ENCODE assay signal across 9 cellular contexts in the genomic region with DNA sequence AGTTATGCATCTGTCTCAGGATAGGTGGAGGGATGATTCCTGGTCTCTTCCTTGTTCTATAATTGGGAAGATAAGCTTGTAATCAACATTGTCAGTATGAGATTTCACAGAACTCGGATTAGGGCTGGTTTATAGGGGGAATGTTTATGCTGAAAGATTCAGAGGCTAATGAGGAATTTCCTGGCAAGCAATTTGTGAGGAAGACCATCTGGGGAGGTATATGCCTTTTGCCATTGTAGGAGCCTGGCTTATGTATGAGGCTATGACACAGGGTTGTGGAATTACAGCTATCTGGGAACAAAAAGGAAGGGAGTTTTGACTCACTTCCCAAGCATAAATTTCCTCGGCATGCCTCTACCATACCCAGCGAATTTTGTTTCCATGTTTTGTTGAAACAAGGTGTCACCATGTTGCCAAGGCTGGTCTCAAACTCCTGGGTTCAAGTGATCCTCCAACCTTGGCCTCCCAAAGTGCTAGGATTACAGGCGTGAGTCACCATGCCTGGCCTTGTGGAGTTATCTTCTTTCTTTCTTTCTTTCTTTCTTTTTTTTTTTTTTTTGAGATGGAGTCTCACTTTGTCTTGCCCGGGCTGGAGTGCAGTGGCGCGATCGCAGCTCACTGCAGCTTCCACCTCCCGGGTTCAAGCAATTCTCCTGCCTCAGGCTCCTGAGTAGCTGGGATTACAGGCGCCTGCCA. TPM values are rescaled to one million over a fixed set of nuclear protein-coding genes. Genes with fewer than 3 reads are reported as not detected.
DNase-seq lines count a peak whose midpoint lies in the region; ATAC-seq and TF ChIP-seq lines count a peak whose summit lies in the region.
"Had no signal": no experiment of that assay in that cellular context is flagged by ENCODE, and none has a peak within 500 bp of the region (broad histone marks: within the 10 kb centered on the region; RNA-seq: fewer than 3 reads in every experiment).

No MANE protein-coding gene starts in this region.

- no peak for TF ChIP-seq CTCF in astrocyte of the cerebellum (IDR thresholded peaks at IDR 0.05; ENCODE audit: low read depth, low read length, missing control alignments)

- H3K23ac ChIP-seq in mesendoderm (ENCODE audit: low read length) = no peak overlapping the region

- no peak overlapping the region for H3K4me2 ChIP-seq in mesendoderm (ENCODE audit: low read length)
- H3K4me2 ChIP-seq in Karpas-422 (ENCODE audit: low read depth, low read length, poor library complexity, severe bottlenecking) = no peak overlapping the region

- no peak overlapping the region for H3K9ac ChIP-seq in mesendoderm (ENCODE audit: low read length)
- H3K9ac ChIP-seq in Karpas-422 (ENCODE audit: low read length) = no peak overlapping the region

- H3K27me3 ChIP-seq in mesendoderm (ENCODE audit: insufficient read depth, low read length, poor library complexity) (no peaks in the 10 kb centered on the region), Karpas-422 (ENCODE audit: low read length) (no peaks in the 10 kb centered on the region)

- H3K4me1 ChIP-seq in mesendoderm (ENCODE audit: control insufficient read depth, low read depth, low read length) = no peaks in the 10 kb centered on the region
- H3K4me1 ChIP-seq in Karpas-422 (ENCODE audit: low read length) = peaks cover 27% of the 10 kb centered on the region

- H2BK5ac ChIP-seq in mesendoderm (ENCODE audit: low read length) = no peak overlapping the region

- H2AFZ ChIP-seq in Karpas-422 (ENCODE audit: low read length) = no peak overlapping the region

- H3K4me3 ChIP-seq in astrocyte of the cerebellum (ENCODE audit: low read depth, low read length) (no peak overlapping the region), mesendoderm (ENCODE audit: low read length) (no peak overlapping the region), Karpas-422 (ENCODE audit: low read length) (no peak overlapping the region)

- H4K20me1 ChIP-seq in Karpas-422 (ENCODE audit: insufficient read depth, low read depth, low read length) = no peaks in the 10 kb centered on the region

- H3K79me1 ChIP-seq in mesendoderm (ENCODE audit: low read length) = peaks cover 4% of the 10 kb centered on the region

- no peak for ATAC-seq in HG02885 (IDR thresholded peaks at IDR 0.05; ENCODE audit: poor library complexity, unreplicated experiment)
- ATAC-seq in GM18858 (IDR thresholded peaks at IDR 0.05; ENCODE audit: unreplicated experiment) = no peak
- no peak for ATAC-seq in HG03439 (IDR thresholded peaks at IDR 0.05; ENCODE audit: unreplicated experiment)

- no peaks in the 10 kb centered on the region for H3K9me2 ChIP-seq in Karpas-422 (replicated peaks; ENCODE audit: insufficient read depth, low read length)

- peaks cover 2% of the 10 kb centered on the region for H3K79me2 ChIP-seq in mesendoderm (ENCODE audit: control insufficient read depth, insufficient read depth, low read length)
- H3K79me2 ChIP-seq in Karpas-422 (ENCODE audit: low read length) = peaks cover 11% of the 10 kb centered on the region

- DNase-seq in ACHN = peak; percentile 81
- peak; percentile 77 for DNase-seq in HS-27A (ENCODE audit: low read depth)
- DNase-seq in astrocyte of the cerebellum (ENCODE audit: low read depth) = peak; percentile 88
- DNase-seq in mesendoderm = peak; percentile 94
- no peak for DNase-seq in Karpas-422
- DNase-seq: NCI-H446 treated with DMSO at 0.1 percent for 48 hours had no signal

- in situ Hi-C loops in ACHN (cut with HindIII; ENCODE audit: low pct_ligation_motif_present, low pct_unique_long_range_greater_than_20kb, low sequenced_read_pairs) = no loop called here
- in situ Hi-C loops in astrocyte of the cerebellum (cut with HindIII; ENCODE audit: low sequenced_read_pairs) = no loop called here

- no peak overlapping the region for H2BK120ac ChIP-seq in mesendoderm (ENCODE audit: low read depth, low read length)

- H3K27ac ChIP-seq in mesendoderm (ENCODE audit: low read depth, low read length) (peak overlapping the region; percentile 29), Karpas-422 (ENCODE audit: low read length) (no peak overlapping the region)

- no peak overlapping the region for H2BK15ac ChIP-seq in mesendoderm (replicated peaks; ENCODE audit: low read depth)

- no peaks in the 10 kb centered on the region for H3K9me3 ChIP-seq in Karpas-422 (ENCODE audit: low read length)

- no CpG with 5 or more reads among the region's 10 CpGs for WGBS in mesendoderm (ENCODE audit: extremely low coverage, insufficient coverage, low lambda C conversion rate)

- H3K36me3 ChIP-seq in mesendoderm (ENCODE audit: control insufficient read depth, insufficient read depth, low read length) (no peaks in the 10 kb centered on the region), Karpas-422 (ENCODE audit: insufficient read depth, low read length) (no peaks in the 10 kb centered on the region; the same call in 1 of the 2 replicates)

- H4K8ac ChIP-seq in mesendoderm (ENCODE audit: low read depth, low read length) = no peak overlapping the region

- no peak overlapping the region for H4K5ac ChIP-seq in mesendoderm (ENCODE audit: low read length)

- H3K4ac ChIP-seq in mesendoderm (ENCODE audit: low read depth, low read length) = no peak overlapping the region

- H2AK5ac ChIP-seq in mesendoderm (ENCODE audit: low read length) = no peak overlapping the region

- H3K18ac ChIP-seq in mesendoderm (ENCODE audit: low read length) = no peak overlapping the region

- peak overlapping the region; percentile 25 for H3K56ac ChIP-seq in mesendoderm (ENCODE audit: low read length)

RNA-seq across cellular contexts. Expression of gene COPS6, which starts 1.6 kb away (rescaled TPM):
- 93.1 TPM for polyA plus RNA-seq in mesendoderm (2013, experiment 1 of 2)
- 96.4 TPM for polyA plus RNA-seq in mesendoderm (2013, experiment 2 of 2)
- total RNA-seq in Karpas-422 (2014; rRNA removed; shearing (Covaris generic); ENCODE audit: low replicate concordance) = 52.7 and 61.1 TPM in 2 replicates

RNA-seq across cellular contexts. Expression of gene ZNF3, which starts 5.7 kb away (rescaled TPM):
- polyA plus RNA-seq in mesendoderm (2013, experiment 1 of 2) = 43.9 TPM
- 44.9 TPM for polyA plus RNA-seq in mesendoderm (2013, experiment 2 of 2)
- total RNA-seq in Karpas-422 (2014; rRNA removed; shearing (Covaris generic); ENCODE audit: low replicate concordance) = 17.6 and 20.8 TPM in 2 replicates

RNA-seq across cellular contexts. Expression of gene MCM7, which starts 14.0 kb away (rescaled TPM):
- polyA plus RNA-seq in mesendoderm (2013, experiment 1 of 2) = 274 TPM
- 279 TPM for polyA plus RNA-seq in mesendoderm (2013, experiment 2 of 2)
- total RNA-seq in Karpas-422 (2014; rRNA removed; shearing (Covaris generic); ENCODE audit: low replicate concordance) = 109 and 175 TPM in 2 replicates

RNA-seq across cellular contexts. Expression of gene AP4M1, which starts 14.2 kb away (rescaled TPM):
- 12.2 TPM for polyA plus RNA-seq in mesendoderm (2013, experiment 1 of 2)
- polyA plus RNA-seq in mesendoderm (2013, experiment 2 of 2) = 11.9 TPM
- 3.6 and 14.5 TPM in 2 replicates for total RNA-seq in Karpas-422 (2014; rRNA removed; shearing (Covaris generic); ENCODE audit: low replicate concordance)

RNA-seq across cellular contexts. Expression of gene TAF6, which starts 32.0 kb away (rescaled TPM):
- polyA plus RNA-seq in mesendoderm (2013, experiment 1 of 2) = 53.1 TPM
- 52.5 TPM for polyA plus RNA-seq in mesendoderm (2013, experiment 2 of 2)
- total RNA-seq in Karpas-422 (2014; rRNA removed; shearing (Covaris generic); ENCODE audit: low replicate concordance) = 30.6 and 34.3 TPM in 2 replicates
